ENCODE assay signal across 8 cellular contexts in the genomic region with DNA sequence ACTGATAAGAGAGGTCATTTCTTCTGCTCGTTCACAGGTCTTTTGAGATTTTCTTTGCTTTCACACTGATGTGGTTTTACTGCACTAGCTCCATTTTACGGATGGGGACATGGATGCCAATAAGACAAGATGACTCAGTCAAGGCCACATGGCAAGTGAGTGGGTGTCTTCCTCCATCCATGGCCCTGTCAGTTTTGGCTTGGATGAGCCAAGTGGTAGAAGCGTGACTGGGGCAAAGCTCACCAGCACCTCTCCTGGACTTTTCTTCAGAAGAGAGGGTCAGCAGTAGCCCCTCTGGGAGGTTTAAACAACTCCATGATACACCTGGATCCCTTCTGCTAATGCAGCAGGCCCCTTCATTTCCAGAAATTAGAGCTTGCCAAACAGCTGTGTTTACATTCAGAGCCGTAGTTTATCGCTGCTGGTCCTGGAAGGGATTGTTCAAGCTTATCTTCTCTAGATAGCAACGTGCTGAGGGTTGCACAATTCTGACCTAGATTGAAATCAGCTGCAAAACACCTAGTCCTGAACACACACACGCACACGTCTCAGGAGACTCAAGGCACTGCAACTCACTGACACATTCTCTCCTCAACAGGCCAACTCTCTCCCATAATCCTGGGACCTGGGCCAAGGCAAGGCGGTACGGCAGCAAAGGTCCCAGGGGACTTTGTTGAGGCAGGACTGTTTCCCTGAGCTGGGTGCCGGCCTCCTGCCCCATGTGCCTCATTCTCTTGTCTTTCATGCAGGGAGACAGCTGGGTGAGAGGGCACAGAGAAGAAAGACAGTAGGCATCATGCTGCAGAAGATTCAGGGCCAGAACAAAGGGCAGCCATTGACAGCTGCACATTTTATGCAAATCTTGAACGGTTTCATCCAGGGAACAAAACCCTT. TPM values are rescaled to one million over a fixed set of nuclear protein-coding genes. Genes with fewer than 3 reads are reported as not detected.
DNase-seq lines count a peak whose midpoint lies in the region; ATAC-seq and FAIRE-seq lines count a peak whose summit lies in the region.

No MANE protein-coding gene starts in this region.

- H4K20me1 ChIP-seq in GM23248 (ENCODE audit: insufficient read depth) = no peaks in the 10 kb centered on the region

- peak overlapping the region in 9 of 10 donors; percentile 29 to 79 (median 65) for H3K4me3 Mint-ChIP-seq in naive thymus-derived CD4-positive, alpha-beta T cell

- no peaks in the 10 kb centered on the region for H3K79me2 ChIP-seq in GM23248 (ENCODE audit: insufficient read depth)

- H3K36me3 ChIP-seq in GM23248 (ENCODE audit: low read depth) = no peaks in the 10 kb centered on the region
- H3K36me3 ChIP-seq in naive thymus-derived CD4-positive, alpha-beta T cell (ENCODE audit: control insufficient read depth in 2 of 3, insufficient read depth in 3 of 3, low read length in 3 of 3) = no peaks in the 10 kb centered on the region

- H3K9me3 Mint-ChIP-seq in naive thymus-derived CD4-positive, alpha-beta T cell = peaks cover 0 to 5% (median 0%) of the 10 kb centered on the region in 11 donors

- peak overlapping the region; percentile 67 to 100 (median 97) for H3K27ac Mint-ChIP-seq in naive thymus-derived CD4-positive, alpha-beta T cell

- CTCF ChIA-PET in naive thymus-derived CD4-positive, alpha-beta T cell (lab: Charles Lee) = interaction anchor here (0.6 to 4.7 kb wide), 9 partner anchors 10 to 88 kb away, joined by 3 to 22 read pairs (median 4); no protein-coding TSS in a partner anchor

- H3K27me3 ChIP-seq in GM23248 (replicated peaks; ENCODE audit: insufficient read depth) = no peaks in the 10 kb centered on the region; the same call in 1 of the 2 replicates
- no peaks in the 10 kb centered on the region for H3K27me3 ChIP-seq in naive thymus-derived CD4-positive, alpha-beta T cell (ENCODE audit: control insufficient read depth in 2 of 2, insufficient read depth in 2 of 2, low read length in 2 of 2)

- no peaks in the 10 kb centered on the region; the same call in 1 of the 2 replicates for H3F3A ChIP-seq in GM23248 (ENCODE audit: insufficient read depth)

- no peak overlapping the region for H3K4me2 ChIP-seq in GM23248 (ENCODE audit: unreplicated experiment)

- H3K4me1 Mint-ChIP-seq in naive thymus-derived CD4-positive, alpha-beta T cell = peaks cover 54 to 92% (median 88%) of the 10 kb centered on the region in 7 donors

- POLR2A ChIA-PET in naive thymus-derived CD4-positive, alpha-beta T cell (lab: Charles Lee) = interaction anchor here (0.7 to 6.7 kb wide), 17 partner anchors 10 to 54 kb away, joined by 3 to 76 read pairs (median 5); a partner anchor contains a TSS

- no peaks in the 10 kb centered on the region for H3K9me3 ChIP-seq in GM23248 (ENCODE audit: low read depth)
- no peaks in the 10 kb centered on the region for H3K9me3 ChIP-seq in naive thymus-derived CD4-positive, alpha-beta T cell (ENCODE audit: control insufficient read depth in 2 of 3, low read length in 3 of 3)

- no peaks in the 10 kb centered on the region for H3K9me2 ChIP-seq in GM23248 (ENCODE audit: insufficient read depth)

- in situ Hi-C loops in GM23248 (cut with MboI) = no loop called here

- 69 to 72% methylated on average over 12 of the region's 12 CpGs for WGBS in GM23248 (ENCODE audit: low coverage in 1 of 2, low lambda C conversion rate in 2 of 2, missing lambda C conversion rate in 2 of 2), 2 experiments

- DNase-seq in COR-L47 (lab: John Stamatoyannopoulos, UW) = peak; percentile 16
- DNase-seq in GM23248 = peak; percentile 33
- peak; percentile 86 for DNase-seq in NCI-H345 (lab: John Stamatoyannopoulos, UW)
- peak in 21 of 61 donors; percentile 4 to 57 (median 27) for DNase-seq in caudate nucleus (lab: John Stamatoyannopoulos, UW)
- no peak for DNase-seq in naive thymus-derived CD4-positive, alpha-beta T cell
- DNase-seq in iPS-NIHi7 (ENCODE audit: extremely low spot score) = no peak
- DNase-seq in urothelium cell line (ENCODE audit: low spot score) = no peak

- H3K27me3 Mint-ChIP-seq in naive thymus-derived CD4-positive, alpha-beta T cell = no peaks in the 10 kb centered on the region

- intact Hi-C loops in naive thymus-derived CD4-positive, alpha-beta T cell (cut with micrococcal nuclease) = no loop called here

- H3K27ac ChIP-seq in GM23248 = no peak overlapping the region
- H3K27ac ChIP-seq in caudate nucleus (ENCODE audit: low read depth, low read length) = peak overlapping the region; percentile 76
- H3K27ac ChIP-seq in naive thymus-derived CD4-positive, alpha-beta T cell (ENCODE audit: low read depth, low read length) = peak overlapping the region; percentile 83

- no peak overlapping the region for H2AFZ ChIP-seq in GM23248

- no peak for FAIRE-seq in urothelium cell line (lab: Jason Lieb, UNC)

- H3K9ac ChIP-seq in GM23248 = no peak overlapping the region

- H3K36me3 Mint-ChIP-seq in naive thymus-derived CD4-positive, alpha-beta T cell = peaks cover 0 to 28% (median 0%) of the 10 kb centered on the region in 5 donors

- H3K4me3 ChIP-seq in GM23248 = no peak overlapping the region
- H3K4me3 ChIP-seq in naive thymus-derived CD4-positive, alpha-beta T cell (ENCODE audit: low read length) = no peak overlapping the region

- ATAC-seq in naive thymus-derived CD4-positive, alpha-beta T cell = peak; percentile 19
- no peak for ATAC-seq in GM21381 (IDR thresholded peaks at IDR 0.05; ENCODE audit: unreplicated experiment)

- H3K4me1 ChIP-seq in GM23248 (ENCODE audit: insufficient read depth) = peaks cover 13% of the 10 kb centered on the region
- H3K4me1 ChIP-seq in naive thymus-derived CD4-positive, alpha-beta T cell (ENCODE audit: control insufficient read depth in 2 of 2, insufficient read depth in 2 of 2, low read length in 2 of 2) = peaks cover 81 to 89% of the 10 kb centered on the region in 2 donors

RNA-seq across cellular contexts. Expression of a gene that starts 14.2 kb away (rescaled TPM):
- 49.9 and 52.7 TPM in 2 replicates for total RNA-seq in GM23248 (2014; rRNA removed; shearing (Covaris generic))
- polyA plus RNA-seq in GM23248 (2016; fragmentation: Nextera tagmentation; extraction: Ambion mirVana) = 166 and 175 TPM in 2 replicates
- 100 to 1,000 TPM in 4 of 5 experiments, 10 to 100 TPM in 1; 93.7 to 283 (median 223) TPM for total RNA-seq in naive thymus-derived CD4-positive, alpha-beta T cell
- 100 to 1,000 TPM; 253 to 295 TPM for polyA plus RNA-seq in naive thymus-derived CD4-positive, alpha-beta T cell

Comparison
In these comparisons a context has a peak if more than half of its experiments do, and no peak if none do; other contexts are left out.
1. DNase-seq: peak in COR-L47 (single experiment), GM23248 (single experiment) and NCI-H345 (single experiment); none in naive thymus-derived CD4-positive, alpha-beta T cell (0 of 9), iPS-NIHi7 (single experiment) and urothelium cell line (single experiment).